17 cellular contexts compared by ENCODE assay signal in the genomic region with DNA sequence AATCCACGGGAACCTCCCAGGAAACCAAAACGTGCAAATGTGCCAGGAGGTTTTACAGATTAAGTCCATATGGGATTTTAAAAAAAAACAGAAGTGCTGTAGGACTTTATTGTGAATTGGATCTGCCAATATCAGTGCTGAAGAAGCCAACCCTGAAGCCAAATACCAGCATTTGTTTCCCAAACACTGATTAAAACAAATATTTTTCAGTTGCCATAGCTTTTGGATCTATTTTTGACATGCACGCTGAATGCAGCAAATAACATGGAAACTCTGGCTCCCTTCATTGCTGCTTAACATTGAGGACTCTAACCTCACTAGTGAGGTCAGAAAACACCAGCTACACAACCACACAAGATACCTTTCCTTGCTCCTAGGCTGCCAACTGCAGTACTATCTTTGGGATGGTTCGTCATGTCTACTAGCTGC. TPM values are rescaled to one million over a fixed set of nuclear protein-coding genes. Genes with fewer than 3 reads are reported as not detected.
DNase-seq lines count a peak whose midpoint lies in the region; ATAC-seq and TF ChIP-seq lines count a peak whose summit lies in the region.
"Had no signal": no experiment of that assay in that cellular context is flagged by ENCODE, and none has a peak within 500 bp of the region (broad histone marks: within the 10 kb centered on the region; RNA-seq: fewer than 3 reads in every experiment).

No MANE protein-coding gene starts in this region.

- intact Hi-C loops in heart left ventricle (cut with DNase I) (no loop called here), gastrocnemius medialis (cut with DNase I; ENCODE audit: low total_unique reads) (no loop called here)

- H3K36me3 ChIP-seq in heart left ventricle (no peaks in the 10 kb centered on the region), gastrocnemius medialis (no peaks in the 10 kb centered on the region)
- H3K36me3 ChIP-seq: gastroesophageal sphincter, neural progenitor cell had no signal

- H3K27ac ChIP-seq in heart left ventricle (peak overlapping the region; percentile 10 to 75 (median 68)), gastrocnemius medialis (peak overlapping the region; percentile 49 to 79 (median 68))
- H3K27ac ChIP-seq: neural progenitor cell had no signal

- WGBS in heart left ventricle, 4 donors, result 12 to 19% (median 17%) methylated on average over 4 of the region's 4 CpGs

- TF ChIP-seq POLR2A in heart left ventricle (IDR thresholded peaks at IDR 0.05) (no peak), gastrocnemius medialis (IDR thresholded peaks at IDR 0.05) (no peak)

- TF ChIP-seq CTCF in heart left ventricle (IDR thresholded peaks at IDR 0.05) (no peak), gastrocnemius medialis (IDR thresholded peaks at IDR 0.05 in 4 of 5, conservative IDR thresholded peaks at IDR 0.05 in 1 of 5) (no peak)

- H3K4me1 ChIP-seq in heart left ventricle, result peaks cover 0 to 30% (median 10%) of the 10 kb centered on the region in 12 donors
- peaks cover 17 to 21% of the 10 kb centered on the region in 2 donors for H3K4me1 ChIP-seq in gastrocnemius medialis

- DNase-seq in GM04503 (ENCODE audit: low read depth) (peak; percentile 47), heart left ventricle (peak in 3 of 5 donors; percentile 30 to 38 (median 31)), gastrocnemius medialis (peak; percentile 44 to 46), NCI-H1930 (lab: John Stamatoyannopoulos, UW) (no peak), NCI-H1105 (lab: John Stamatoyannopoulos, UW) (no peak), COLO829 (ENCODE audit: low spot score) (no peak)
- DNase-seq in activated naive CD4-positive, alpha-beta T cell treated with Interleukin-2 at 50 U/mL for 16 hours, result no peak
- DNase-seq: KG1; kidney glomerular epithelial cell; NCI-H2029 treated with DMSO at 0.1 percent for 48 hours; stimulated activated CD4-positive, alpha-beta T cell treated with anti-CD3 and anti-CD28 coated beads, Interleukin-1b, Interleukin-23, amount 100 ng/mL, for 48 hours; T-helper 9 cell had no signal

- in situ Hi-C loops in gastrocnemius medialis (cut with MboI; ENCODE audit: low sequenced_read_pairs in 4 of 4), result loop anchor here in 1 of 4 donors (10.0 kb wide), 1 partner anchor 271 kb away; no protein-coding TSS in a partner anchor

- ATAC-seq in SK-N-SH treated with all-trans-retinoic acid at 6 μM for 48 hours, result peak; percentile 62
- peak; percentile 94 to 97 (median 96) for ATAC-seq in heart left ventricle
- ATAC-seq in gastrocnemius medialis, result peak; percentile 98 to 99
- ATAC-seq: gastroesophageal sphincter; stimulated activated memory B cell treated with anti-CD40 and anti-IgM and Interleukin-4, amounts not matched to agents 10 μg/mL and 1 μg/mL and 100 μg/mL, for 72 hours had no signal

- no peaks in the 10 kb centered on the region for H3K9me3 ChIP-seq in heart left ventricle
- H3K9me3 ChIP-seq in gastrocnemius medialis, result no peaks in the 10 kb centered on the region
- H3K9me3 ChIP-seq: gastroesophageal sphincter had no signal

- peak overlapping the region in 8 of 12 donors; percentile 9 to 49 (median 36) for H3K4me3 ChIP-seq in heart left ventricle
- peak overlapping the region; percentile 0 to 26 (median 14) for H3K4me3 ChIP-seq in gastrocnemius medialis
- H3K4me3 ChIP-seq: gastroesophageal sphincter, neural progenitor cell had no signal

- H3K27me3 ChIP-seq in heart left ventricle (no peaks in the 10 kb centered on the region), gastrocnemius medialis (no peaks in the 10 kb centered on the region)
- H3K27me3 ChIP-seq: gastroesophageal sphincter, neural progenitor cell had no signal

TF ChIP-seq in SK-N-SH treated with all-trans-retinoic acid at 6 μM for 48 hours, 23 proteins besides CTCF, POLR2A, EP300 and RAD21:
- TF ChIP-seq ZC3H10 (CRISPR knock-in tag; IDR thresholded peaks at IDR 0.05), result no peak
- TF ChIP-seq, protein P1, sequence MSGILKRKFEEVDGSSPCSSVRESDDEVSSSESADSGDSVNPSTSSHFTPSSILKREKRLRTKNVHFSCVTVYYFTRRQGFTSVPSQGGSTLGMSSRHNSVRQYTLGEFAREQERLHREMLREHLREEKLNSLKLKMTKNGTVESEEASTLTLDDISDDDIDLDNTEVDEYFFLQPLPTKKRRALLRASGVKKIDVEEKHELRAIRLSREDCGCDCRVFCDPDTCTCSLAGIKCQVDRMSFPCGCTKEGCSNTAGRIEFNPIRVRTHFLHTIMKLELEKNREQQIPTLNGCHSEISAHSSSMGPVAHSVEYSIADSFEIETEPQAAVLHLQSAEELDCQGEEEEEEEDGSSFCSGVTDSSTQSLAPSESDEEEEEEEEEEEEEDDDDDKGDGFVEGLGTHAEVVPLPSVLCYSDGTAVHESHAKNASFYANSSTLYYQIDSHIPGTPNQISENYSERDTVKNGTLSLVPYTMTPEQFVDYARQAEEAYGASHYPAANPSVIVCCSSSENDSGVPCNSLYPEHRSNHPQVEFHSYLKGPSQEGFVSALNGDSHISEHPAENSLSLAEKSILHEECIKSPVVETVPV (CRISPR knock-in tag; IDR thresholded peaks at IDR 0.05), result no peak
- no peak for TF ChIP-seq PPARA (CRISPR knock-in tag; IDR thresholded peaks at IDR 0.05; ENCODE audit: borderline replicate concordance)
- no peak for TF ChIP-seq CSDC2 (CRISPR knock-in tag; IDR thresholded peaks at IDR 0.05)
- no peak for TF ChIP-seq ZNF565 (CRISPR knock-in tag; conservative IDR thresholded peaks at IDR 0.05; ENCODE audit: low read depth)
- TF ChIP-seq GLIS3 (CRISPR knock-in tag; IDR thresholded peaks at IDR 0.05), result no peak
- TF ChIP-seq, protein P2, sequence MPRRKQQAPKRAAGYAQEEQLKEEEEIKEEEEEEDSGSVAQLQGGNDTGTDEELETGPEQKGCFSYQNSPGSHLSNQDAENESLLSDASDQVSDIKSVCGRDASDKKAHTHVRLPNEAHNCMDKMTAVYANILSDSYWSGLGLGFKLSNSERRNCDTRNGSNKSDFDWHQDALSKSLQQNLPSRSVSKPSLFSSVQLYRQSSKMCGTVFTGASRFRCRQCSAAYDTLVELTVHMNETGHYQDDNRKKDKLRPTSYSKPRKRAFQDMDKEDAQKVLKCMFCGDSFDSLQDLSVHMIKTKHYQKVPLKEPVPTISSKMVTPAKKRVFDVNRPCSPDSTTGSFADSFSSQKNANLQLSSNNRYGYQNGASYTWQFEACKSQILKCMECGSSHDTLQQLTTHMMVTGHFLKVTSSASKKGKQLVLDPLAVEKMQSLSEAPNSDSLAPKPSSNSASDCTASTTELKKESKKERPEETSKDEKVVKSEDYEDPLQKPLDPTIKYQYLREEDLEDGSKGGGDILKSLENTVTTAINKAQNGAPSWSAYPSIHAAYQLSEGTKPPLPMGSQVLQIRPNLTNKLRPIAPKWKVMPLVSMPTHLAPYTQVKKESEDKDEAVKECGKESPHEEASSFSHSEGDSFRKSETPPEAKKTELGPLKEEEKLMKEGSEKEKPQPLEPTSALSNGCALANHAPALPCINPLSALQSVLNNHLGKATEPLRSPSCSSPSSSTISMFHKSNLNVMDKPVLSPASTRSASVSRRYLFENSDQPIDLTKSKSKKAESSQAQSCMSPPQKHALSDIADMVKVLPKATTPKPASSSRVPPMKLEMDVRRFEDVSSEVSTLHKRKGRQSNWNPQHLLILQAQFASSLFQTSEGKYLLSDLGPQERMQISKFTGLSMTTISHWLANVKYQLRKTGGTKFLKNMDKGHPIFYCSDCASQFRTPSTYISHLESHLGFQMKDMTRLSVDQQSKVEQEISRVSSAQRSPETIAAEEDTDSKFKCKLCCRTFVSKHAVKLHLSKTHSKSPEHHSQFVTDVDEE (CRISPR knock-in tag; IDR thresholded peaks at IDR 0.05), result no peak
- TF ChIP-seq TCF4 (CRISPR knock-in tag; IDR thresholded peaks at IDR 0.05; ENCODE audit: borderline replicate concordance), result no peak
- TF ChIP-seq, protein P3, sequence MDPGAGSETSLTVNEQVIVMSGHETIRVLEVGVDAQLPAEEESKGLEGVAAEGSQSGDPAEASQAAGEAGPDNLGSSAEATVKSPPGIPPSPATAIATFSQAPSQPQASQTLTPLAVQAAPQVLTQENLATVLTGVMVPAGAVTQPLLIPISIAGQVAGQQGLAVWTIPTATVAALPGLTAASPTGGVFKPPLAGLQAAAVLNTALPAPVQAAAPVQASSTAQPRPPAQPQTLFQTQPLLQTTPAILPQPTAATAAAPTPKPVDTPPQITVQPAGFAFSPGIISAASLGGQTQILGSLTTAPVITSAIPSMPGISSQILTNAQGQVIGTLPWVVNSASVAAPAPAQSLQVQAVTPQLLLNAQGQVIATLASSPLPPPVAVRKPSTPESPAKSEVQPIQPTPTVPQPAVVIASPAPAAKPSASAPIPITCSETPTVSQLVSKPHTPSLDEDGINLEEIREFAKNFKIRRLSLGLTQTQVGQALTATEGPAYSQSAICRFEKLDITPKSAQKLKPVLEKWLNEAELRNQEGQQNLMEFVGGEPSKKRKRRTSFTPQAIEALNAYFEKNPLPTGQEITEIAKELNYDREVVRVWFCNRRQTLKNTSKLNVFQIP (CRISPR knock-in tag; IDR thresholded peaks at IDR 0.05; ENCODE audit: borderline replicate concordance, low read depth), result no peak
- no peak for TF ChIP-seq BACH2 (CRISPR knock-in tag; IDR thresholded peaks at IDR 0.05; ENCODE audit: borderline replicate concordance)
- no peak for TF ChIP-seq TOX (CRISPR knock-in tag; IDR thresholded peaks at IDR 0.05; ENCODE audit: borderline replicate concordance)
- no peak for TF ChIP-seq ISL1 (CRISPR knock-in tag; IDR thresholded peaks at IDR 0.05)
- TF ChIP-seq RARB (CRISPR knock-in tag; IDR thresholded peaks at IDR 0.05), result no peak
- TF ChIP-seq ZNF70 (CRISPR knock-in tag; IDR thresholded peaks at IDR 0.05), result no peak
- no peak for TF ChIP-seq ZNF8 (CRISPR knock-in tag; IDR thresholded peaks at IDR 0.05)
- TF ChIP-seq ARNTL (CRISPR knock-in tag; IDR thresholded peaks at IDR 0.05; ENCODE audit: borderline replicate concordance, low read depth), result no peak

RNA-seq across cellular contexts. Expression of a gene that starts 28.4 kb away (rescaled TPM):
- total RNA-seq in heart left ventricle (10 to 100 TPM; 15.9 to 45.8 (median 27.7) TPM), gastrocnemius medialis (10 to 100 TPM; 16.5 to 98.7 (median 43.8) TPM)
- 10 to 100 TPM in 1 of 2 donors, 1 to 10 TPM in 1; 4.1 to 23.1 TPM for polyA plus RNA-seq in heart left ventricle

RNA-seq across cellular contexts. Expression of a gene that starts 33.3 kb away (rescaled TPM):
- total RNA-seq in heart left ventricle (1 to 10 TPM; 2.1 to 6.9 (median 2.8) TPM), gastrocnemius medialis (1 to 10 TPM in 1 of 4 donors, under 1 TPM in 2, not detected in 1; 0.46 to 3.7 (median 0.72) TPM)
- polyA plus RNA-seq in heart left ventricle, result 1 to 10 TPM; 1.2 to 4.4 TPM

RNA-seq across cellular contexts. Expression of a gene that starts 59.3 kb away (rescaled TPM):
- total RNA-seq in heart left ventricle (not detected), gastrocnemius medialis (not detected)
- polyA plus RNA-seq in heart left ventricle, result not detected
- total RNA-seq: activated CD8-positive, alpha-beta memory T cell treated with anti-CD3 and anti-CD28 coated beads for 36 hours; gastroesophageal sphincter had no signal

Comparison
In these comparisons a context has a peak if more than half of its experiments do, and no peak if none do; other contexts are left out.
1. DNase-seq: peak in GM04503 (single experiment), heart left ventricle (3 of 5) and gastrocnemius medialis (2 of 2); none in NCI-H1930 (0 of 2), NCI-H1105 (single experiment), activated naive CD4-positive, alpha-beta T cell treated with Interleukin-2 at 50 U/mL for 16 hours (single experiment) and COLO829 (single experiment).
2. Peak in every context shown above with its lines, with median percentiles within 50 percentile points of each other: ATAC-seq.